ENCODE assay signal across 1 cellular context in the genomic region with DNA sequence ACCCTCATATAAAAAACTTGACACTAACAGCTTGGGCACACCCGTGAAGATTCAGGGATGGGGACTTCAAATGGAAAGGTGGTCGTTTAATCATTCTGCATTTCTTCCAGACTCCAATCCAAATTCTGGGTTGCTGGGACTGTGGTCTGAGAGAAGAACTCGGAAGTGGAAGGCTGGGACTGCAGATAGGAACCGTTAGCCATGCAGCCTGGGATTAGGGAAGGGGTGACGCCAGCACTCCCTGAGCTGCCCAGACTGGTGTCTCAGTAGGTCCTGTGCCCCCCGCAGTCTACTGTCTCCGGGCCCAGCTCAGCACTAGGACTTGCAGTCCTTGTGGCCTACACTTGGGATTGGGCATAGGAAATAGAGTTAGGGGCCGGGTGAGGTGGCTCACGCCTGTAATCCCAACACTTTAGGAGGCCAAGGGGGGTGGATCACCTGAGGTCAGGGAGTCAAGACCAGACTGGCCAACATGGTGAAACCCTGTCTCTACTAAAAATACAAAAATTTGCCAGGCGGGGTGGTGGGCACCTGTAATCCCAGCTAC.
TF ChIP-seq lines count a peak whose summit lies in the region.

No MANE protein-coding gene starts in this region.

TF ChIP-seq in GM12878, 131 proteins besides CTCF, POLR2A, EP300 and RAD21:
- 0 out of 2 replicates have a peak, but pooled peaks have one; percentile 34 for TF ChIP-seq ZNF207 (IDR thresholded peaks at IDR 0.05; ENCODE audit: borderline replicate concordance)
- no peak for TF ChIP-seq POLR2AphosphoS5 (IDR thresholded peaks at IDR 0.05; ENCODE audit: low read length)
